17 cellular contexts compared by ENCODE assay signal in genomic region chr6:166365806-166366205, GRCh38. TPM values are rescaled to one million over a fixed set of nuclear protein-coding genes. Genes with fewer than 3 reads are reported as not detected.
DNase-seq lines count a peak whose midpoint lies in the region; ATAC-seq, FAIRE-seq and TF ChIP-seq lines count a peak whose summit lies in the region.
"Had no signal": no experiment of that assay in that cellular context is flagged by ENCODE, and none has a peak within 500 bp of the region (broad histone marks: within the 10 kb centered on the region; RNA-seq: fewer than 3 reads in every experiment).

No MANE protein-coding gene starts in this region.

- H3K4me3 Mint-ChIP-seq in neural progenitor cell, result peak overlapping the region; percentile 42
- H3K4me3 Mint-ChIP-seq: activated T-cell treated with anti-CD3 and anti-CD28 coated beads, Interleukin-2, amount 50 U/mL, for 72 hours had no signal

- no peak for FAIRE-seq in H1 (lab: Jason Lieb, UNC)

- peak overlapping the region; percentile 74; the same call in 1 of the 2 replicates for H2BK5ac ChIP-seq in H1 (ENCODE audit: low read depth, low read length)

- peak overlapping the region; percentile 8 for H3K56ac ChIP-seq in H1 (replicated peaks; ENCODE audit: insufficient read length, low read depth, low read length)

- H3K9ac ChIP-seq in HUES6 (ENCODE audit: low read length), result peak overlapping the region; percentile 46
- peak overlapping the region in 1 of 4 experiments; percentile 16; a peak in 1 of 7 replicates for H3K9ac ChIP-seq in H1 (replicated peaks in 1 of 4; ENCODE audit: extremely low read depth in 1 of 4, low read depth in 3 of 4, low read length in 3 of 4)
- H3K9ac ChIP-seq in neural progenitor cell, result no peak overlapping the region

- H4K5ac ChIP-seq in H1 (ENCODE audit: insufficient read length, low read depth, low read length), result peak overlapping the region; percentile 73

- no peaks in the 10 kb centered on the region for H3K79me2 ChIP-seq in H1 (ENCODE audit: control insufficient read depth in 1 of 2, insufficient read depth in 2 of 2, low read length in 2 of 2)
- H3K79me2 ChIP-seq in neural progenitor cell (ENCODE audit: low read depth), result no peaks in the 10 kb centered on the region

- no peak overlapping the region for H4K8ac ChIP-seq in H1 (ENCODE audit: extremely low read depth, insufficient read depth, low read length)

- no peak overlapping the region for H3K4ac ChIP-seq in H1 (replicated peaks; ENCODE audit: insufficient read length, low read depth, low read length)

- peaks cover 2% of the 10 kb centered on the region for H3K27me3 Mint-ChIP-seq in neural progenitor cell (ENCODE audit: insufficient read depth, low read depth)

- peak overlapping the region; percentile 54 for H4K91ac ChIP-seq in H1 (replicated peaks; ENCODE audit: insufficient read length, low read length)

- H3K14ac ChIP-seq in H1 (ENCODE audit: insufficient read length), result no peak overlapping the region

- WGBS in H1 (ENCODE audit: extremely low coverage in 1 of 2, insufficient coverage in 1 of 2, insufficient read length in 1 of 2, insufficient replicate concordance in 2 of 2, low coverage in 1 of 2, low lambda C conversion rate in 2 of 2, missing lambda C conversion rate in 1 of 2), 2 experiments, result 24% methylated on average over 6 of the region's 6 CpGs; no CpG with 5 or more reads in 1 of the 2 experiments

- no peak for TF ChIP-seq RAD21 in H1 (IDR thresholded peaks at IDR 0.05 in 1 of 2, conservative IDR thresholded peaks at IDR 0.05 in 1 of 2; ENCODE audit: low read depth in 2 of 2, low read length in 2 of 2)

- H3K36me3 Mint-ChIP-seq in neural progenitor cell, result peaks cover 9% of the 10 kb centered on the region

- CTCF ChIA-PET in H1 (lab: Charles Lee; ENCODE audit: partially characterized antibody), result interaction anchor here (0.9 to 2.3 kb wide), 7 partner anchors 14 to 58 kb away, joined by 3 to 19 read pairs (median 4); no protein-coding TSS in a partner anchor

- peak overlapping the region; percentile 91; the same call in 1 of the 2 replicates for H2BK20ac ChIP-seq in H1 (ENCODE audit: low read length)

- peak overlapping the region; percentile 93 for H3K27ac ChIP-seq in HUES6 (ENCODE audit: low read depth, low read length)
- H3K27ac ChIP-seq in H1 (ENCODE audit: low read depth, low read length), result peak overlapping the region; percentile 60
- H3K27ac ChIP-seq in neural progenitor cell, result no peak overlapping the region
- H3K27ac ChIP-seq: body of pancreas, epithelial cell of prostate had no signal

- H3K36me3 ChIP-seq in HUES6 (ENCODE audit: control insufficient read depth, insufficient read depth, low read length) (no peaks in the 10 kb centered on the region), H1 (ENCODE audit: control insufficient read depth in 2 of 4, insufficient read depth in 4 of 4, low read length in 3 of 4) (no peaks in the 10 kb centered on the region), neural progenitor cell (no peaks in the 10 kb centered on the region)

- H3K9me3 ChIP-seq in HUES6 (ENCODE audit: control insufficient read depth, insufficient read depth, low read depth, low read length) (no peaks in the 10 kb centered on the region), H1 (ENCODE audit: insufficient read depth in 2 of 2, low read depth in 1 of 2, low read length in 1 of 2) (no peaks in the 10 kb centered on the region; a peak in 1 of 4 replicates), neural progenitor cell (ENCODE audit: low read depth) (no peaks in the 10 kb centered on the region)
- H3K9me3 ChIP-seq: body of pancreas had no signal

- no peaks in the 10 kb centered on the region for H3K79me1 ChIP-seq in H1 (ENCODE audit: low read depth, low read length)

- H3F3A ChIP-seq in neural progenitor cell (ENCODE audit: low read depth), result no peaks in the 10 kb centered on the region

- H3K4me1 Mint-ChIP-seq in neural progenitor cell, result peaks cover 28% of the 10 kb centered on the region

- no peak for TF ChIP-seq EP300 in H1 (IDR thresholded peaks at IDR 0.05; ENCODE audit: borderline replicate concordance in 1 of 2, low read depth in 2 of 2, low read length in 2 of 2)

- H3K9me3 Mint-ChIP-seq in neural progenitor cell, result no peaks in the 10 kb centered on the region
- H3K9me3 Mint-ChIP-seq: activated T-cell treated with anti-CD3 and anti-CD28 coated beads, Interleukin-2, amount 50 U/mL, for 72 hours had no signal

- H3K4me3 ChIP-seq in HUES6 (ENCODE audit: low read depth, low read length) (peak overlapping the region; percentile 30; the same call in 1 of the 2 replicates), H1 (ENCODE audit: extremely low read depth in 1 of 4, insufficient read depth in 2 of 4, low read depth in 3 of 4, low read length in 4 of 4) (peak overlapping the region in 1 of 4 experiments; percentile 45; a peak in 2 of 8 replicates), neural progenitor cell (no peak overlapping the region)
- H3K4me3 ChIP-seq: body of pancreas had no signal

- H3K4me1 ChIP-seq in HUES6 (ENCODE audit: control insufficient read depth, insufficient read depth, low read length) (peaks cover 39% of the 10 kb centered on the region), H1 (replicated peaks in 1 of 4; ENCODE audit: control insufficient read depth in 3 of 4, insufficient read depth in 4 of 4, low read length in 3 of 4) (peaks cover 2 to 18% (median 13%) of the 10 kb centered on the region in 4 experiments; a peak in 6 of 7 replicates), neural progenitor cell (peaks cover 16% of the 10 kb centered on the region)
- H3K4me1 ChIP-seq: body of pancreas had no signal

- H2AFZ ChIP-seq in H1 (ENCODE audit: low read length), result no peak overlapping the region
- H2AFZ ChIP-seq in neural progenitor cell (replicated peaks), result peak overlapping the region; percentile 64

- no peak overlapping the region for H3K23ac ChIP-seq in H1 (ENCODE audit: insufficient read length)

- ATAC-seq in GM18861 (IDR thresholded peaks at IDR 0.05; ENCODE audit: unreplicated experiment) (peak; percentile 90), HG03097 (IDR thresholded peaks at IDR 0.05; ENCODE audit: low FRiP score, unreplicated experiment) (no peak)
- ATAC-seq: activated T-cell treated with anti-CD3 and anti-CD28 coated beads, Interleukin-2, amount 50 U/mL, for 72 hours; body of pancreas had no signal

- peak overlapping the region; percentile 45 for H2BK120ac ChIP-seq in H1 (replicated peaks; ENCODE audit: low read depth, low read length)

- POLR2A ChIA-PET in H1 (lab: Charles Lee; ENCODE audit: partially characterized antibody), result interaction anchor here (0.6 to 1.6 kb wide), 5 partner anchors 11 to 18 kb away, joined by 3 to 5 read pairs (median 3); no protein-coding TSS in a partner anchor

- H2AK5ac ChIP-seq in H1 (ENCODE audit: low read depth, low read length), result no peak overlapping the region

- H2BK12ac ChIP-seq in H1 (ENCODE audit: low read depth, low read length), result 0 out of 2 replicates have a peak overlapping the region, but pooled peaks have one; percentile 13

- no peak for TF ChIP-seq CTCF in H1 (IDR thresholded peaks at IDR 0.05; ENCODE audit: control extremely low read depth in 1 of 3, insufficient read depth in 1 of 3, low read depth in 1 of 3, low read length in 3 of 3)
- TF ChIP-seq CTCF in neural progenitor cell (IDR thresholded peaks at IDR 0.05), result no peak

- H3K23me2 ChIP-seq in H1 (ENCODE audit: low read depth, low read length), result no peaks in the 10 kb centered on the region

- H4K20me1 ChIP-seq in H1 (replicated peaks in 1 of 2; ENCODE audit: control insufficient read depth in 1 of 2, insufficient read depth in 2 of 2, low read length in 2 of 2), result no peaks in the 10 kb centered on the region
- no peaks in the 10 kb centered on the region for H4K20me1 ChIP-seq in neural progenitor cell (ENCODE audit: low read depth)

- no peaks in the 10 kb centered on the region for H3K27me3 ChIP-seq in HUES6 (ENCODE audit: control insufficient read depth, insufficient read depth, low read length)
- no peaks in the 10 kb centered on the region for H3K27me3 ChIP-seq in H1 (replicated peaks in 1 of 4; ENCODE audit: control insufficient read depth in 3 of 4, extremely low read depth in 1 of 4, insufficient read depth in 3 of 4, low read length in 3 of 4)
- no peaks in the 10 kb centered on the region for H3K27me3 ChIP-seq in neural progenitor cell
- H3K27me3 ChIP-seq: body of pancreas had no signal

- H2BK15ac ChIP-seq in H1 (ENCODE audit: low read length), result no peak overlapping the region

- H3K18ac ChIP-seq in H1 (ENCODE audit: extremely low read depth, low read length), result no peak overlapping the region; the same call in 1 of the 2 replicates

- peak overlapping the region; percentile 94 for H3K27ac Mint-ChIP-seq in neural progenitor cell
- H3K27ac Mint-ChIP-seq: activated T-cell treated with anti-CD3 and anti-CD28 coated beads, Interleukin-2, amount 50 U/mL, for 72 hours had no signal

- H3K4me2 ChIP-seq in H1 (ENCODE audit: insufficient read depth in 1 of 2, low read depth in 2 of 2, low read length in 2 of 2) (peak overlapping the region; percentile 58 to 62), neural progenitor cell (peak overlapping the region; percentile 51)

- DNase-seq in H1 (ENCODE audit: low read depth in 1 of 2, low spot score in 2 of 2), result no peak
- DNase-seq in neural progenitor cell (ENCODE audit: low spot score), result peak; percentile 35
- no peak for DNase-seq in DMS 273 treated with DMSO at 0.1 percent for 48 hours (lab: John Stamatoyannopoulos, UW)
- DNase-seq in NCI-H2081 treated with DMSO at 0.1 percent for 48 hours (lab: John Stamatoyannopoulos, UW), result no peak
- no peak for DNase-seq in NCI-H526 (lab: John Stamatoyannopoulos, UW)
- DNase-seq: activated T-cell treated with anti-CD3 and anti-CD28 coated beads, Interleukin-2, amount 50 U/mL, for 72 hours; AML-193; body of pancreas; Kasumi-1; NCI-H2029 treated with DMSO at 0.1 percent for 48 hours; stimulated activated CD4-positive, alpha-beta T cell treated with anti-CD3 and anti-CD28 coated beads, Interleukin-4, amount 100 ng/mL, for 1 hour; stimulated activated naive CD4-positive, alpha-beta T cell had no signal

- no peak for TF ChIP-seq POLR2A in H1 (IDR thresholded peaks at IDR 0.05; ENCODE audit: control extremely low read depth in 1 of 2, low read depth in 2 of 2, low read length in 2 of 2)

RNA-seq across cellular contexts. Expression of gene MPC1, which starts 16.9 kb away (rescaled TPM):
- total RNA-seq in H1 (2021; fragmentation: NEBNext Ultra II Directional; extraction: Animal tissue kit (Norgen Biotek cat#: 25700)), result 12.6 and 15.5 TPM in 2 replicates
- polyA plus RNA-seq in H1 (2011; rRNA removed), result 7.6 and 10.2 TPM in 2 replicates
- polyA plus RNA-seq in H1 (2011; cell fraction: cytosol; rRNA removed), result 10.5 TPM
- 4.1 TPM for polyA plus RNA-seq in H1 (2011; cell fraction: nucleus; rRNA removed)
- 9.4 to 12.2 TPM (median 10.9 TPM) in 4 replicates for polyA plus RNA-seq in H1 (2012, experiment 1 of 2)
- polyA plus RNA-seq in H1 (2012, experiment 2 of 2), result 7.9 TPM
- polyA plus RNA-seq in H1 (2013, experiment 1 of 2), result 20.5 TPM
- polyA plus RNA-seq in H1 (2013, experiment 2 of 2), result 21.8 TPM
- 3.9 and 4.2 TPM in 2 replicates for polyA minus RNA-seq in H1 (2011; rRNA and poly(A)+ RNA removed)
- polyA minus RNA-seq in H1 (2011; cell fraction: cytosol; rRNA and poly(A)+ RNA removed), result 4.4 TPM
- polyA minus RNA-seq in H1 (2011; cell fraction: nucleus; rRNA and poly(A)+ RNA removed), result 3.7 TPM
- 9.4 and 13.2 TPM in 2 replicates for total RNA-seq in neural progenitor cell (ENCODE audit: low replicate concordance)

RNA-seq across cellular contexts. Expression of gene SFT2D1, which starts 23.5 kb away (rescaled TPM):
- 50.6 and 52.3 TPM in 2 replicates for total RNA-seq in H1 (2021; fragmentation: NEBNext Ultra II Directional; extraction: Animal tissue kit (Norgen Biotek cat#: 25700))
- polyA plus RNA-seq in H1 (2011; rRNA removed), result 67.8 and 76.1 TPM in 2 replicates
- 63.0 TPM for polyA plus RNA-seq in H1 (2011; cell fraction: cytosol; rRNA removed)
- polyA plus RNA-seq in H1 (2011; cell fraction: nucleus; rRNA removed), result 23.3 TPM
- 41.5 to 56.7 TPM (median 45.1 TPM) in 4 replicates for polyA plus RNA-seq in H1 (2012, experiment 1 of 2)
- 31.3 TPM for polyA plus RNA-seq in H1 (2012, experiment 2 of 2)
- polyA plus RNA-seq in H1 (2013, experiment 1 of 2), result 81.1 TPM
- 100 TPM for polyA plus RNA-seq in H1 (2013, experiment 2 of 2)
- 27.1 and 29.1 TPM in 2 replicates for polyA minus RNA-seq in H1 (2011; rRNA and poly(A)+ RNA removed)
- 12.5 TPM for polyA minus RNA-seq in H1 (2011; cell fraction: cytosol; rRNA and poly(A)+ RNA removed)
- polyA minus RNA-seq in H1 (2011; cell fraction: nucleus; rRNA and poly(A)+ RNA removed), result 30.6 TPM
- 38.1 and 48.9 TPM in 2 replicates for total RNA-seq in neural progenitor cell (ENCODE audit: low replicate concordance)

RNA-seq across cellular contexts. Expression of gene PRR18, which starts 57.6 kb away (rescaled TPM):
- total RNA-seq in H1 (2021; fragmentation: NEBNext Ultra II Directional; extraction: Animal tissue kit (Norgen Biotek cat#: 25700)), result 0.19 and 0.23 TPM in 2 replicates
- polyA plus RNA-seq in H1 (2011; rRNA removed), result 0.08 and 0.16 TPM in 2 replicates
- polyA plus RNA-seq in H1 (2011; cell fraction: cytosol; rRNA removed), result 0.13 TPM
- 0.17 TPM for polyA plus RNA-seq in H1 (2011; cell fraction: nucleus; rRNA removed)
- polyA plus RNA-seq in H1 (2012, experiment 1 of 2), result 0.11 to 0.25 TPM (median 0.18 TPM) in 3 of 4 replicates, not detected in the other
- 0.12 TPM for polyA plus RNA-seq in H1 (2012, experiment 2 of 2)
- polyA plus RNA-seq in H1 (2013, experiment 1 of 2), result 0.18 TPM
- 0.26 TPM for polyA plus RNA-seq in H1 (2013, experiment 2 of 2)
- 0.09 and 0.10 TPM in 2 replicates for polyA minus RNA-seq in H1 (2011; rRNA and poly(A)+ RNA removed)
- polyA minus RNA-seq in H1 (2011; cell fraction: cytosol; rRNA and poly(A)+ RNA removed), result 2.0 TPM
- polyA minus RNA-seq in H1 (2011; cell fraction: nucleus; rRNA and poly(A)+ RNA removed), result 0.80 TPM
- 0.13 and 0.40 TPM in 2 replicates for total RNA-seq in neural progenitor cell (ENCODE audit: low replicate concordance)
- total RNA-seq: body of pancreas, pulmonary artery endothelial cell had no signal
